In genomic region chr6:28606424-28607391, GRCh38 we compare ENCODE assay signal across 9 cellular contexts.
DNase-seq lines count a peak whose midpoint lies in the region; ATAC-seq and TF ChIP-seq lines count a peak whose summit lies in the region.
"Had no signal": no experiment of that assay in that cellular context is flagged by ENCODE, and none has a peak within 500 bp of the region (broad histone marks: within the 10 kb centered on the region; RNA-seq: fewer than 3 reads in every experiment).

No MANE protein-coding gene starts in this region.

- ATAC-seq in GM19463 (IDR thresholded peaks at IDR 0.05; ENCODE audit: unreplicated experiment) (peak; percentile 56), HG03342 (IDR thresholded peaks at IDR 0.05; ENCODE audit: unreplicated experiment) (no peak), HG02623 (IDR thresholded peaks at IDR 0.05; ENCODE audit: unreplicated experiment) (no peak)

- peak overlapping the region; percentile 54 for H3K4me3 ChIP-seq in WI38 (ENCODE audit: low read depth, low read length)
- peak overlapping the region; percentile 65 for H3K4me3 ChIP-seq in fibroblast of mammary gland (ENCODE audit: control insufficient read depth, low read depth, low read length)

- H3K27ac ChIP-seq in C4-2B, result peak overlapping the region; percentile 10
- H3K27ac ChIP-seq: VCaP had no signal

- TF ChIP-seq CTCF in C4-2B (conservative IDR thresholded peaks at IDR 0.05), result peak; percentile 61
- TF ChIP-seq CTCF in WI38 (IDR thresholded peaks at IDR 0.05; ENCODE audit: low read depth, low read length), result 0 out of 2 replicates have a peak, but pooled peaks have one; percentile 13
- TF ChIP-seq CTCF in fibroblast of mammary gland (conservative IDR thresholded peaks at IDR 0.05; ENCODE audit: control insufficient read depth, insufficient read depth, low read depth, low read length), result peak; percentile 42

- DNase-seq in NCI-H1930 (lab: John Stamatoyannopoulos, UW) (peak; percentile 88), fibroblast of mammary gland (ENCODE audit: low read depth) (peak; percentile 79), retina (peak; percentile 97)
